ENCODE assay signal across 24 cellular contexts in the genomic region with DNA sequence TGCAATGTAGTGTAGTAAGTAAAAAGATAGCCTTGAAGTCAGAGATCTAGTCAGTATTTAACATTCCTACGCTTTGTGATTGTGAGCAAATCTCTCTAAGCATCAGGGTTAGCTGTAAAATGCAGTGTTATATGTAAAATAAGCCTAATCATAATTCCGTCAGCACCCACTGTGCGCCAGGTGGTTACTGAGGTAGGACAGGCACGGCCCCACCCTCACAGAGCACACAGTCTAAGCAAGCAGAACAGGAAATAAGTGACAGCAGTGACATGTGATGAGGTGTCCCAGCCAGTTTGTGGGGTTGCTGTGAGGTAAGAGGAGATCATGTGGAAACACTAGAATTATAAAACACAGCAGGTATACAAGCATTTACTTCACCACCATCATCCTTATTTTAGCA.
"Had no signal": no experiment of that assay in that cellular context is flagged by ENCODE, and none has a peak within 500 bp of the region (broad histone marks: within the 10 kb centered on the region; RNA-seq: fewer than 3 reads in every experiment).

No MANE protein-coding gene starts in this region.

- FAIRE-seq: TTC549 had no signal

- H3K27ac Mint-ChIP-seq: activated naive CD4-positive, alpha-beta T cell treated with anti-CD3 and anti-CD28 coated beads for 36 hours; activated naive CD8-positive, alpha-beta T cell treated with anti-CD3 and anti-CD28 coated beads, Interleukin-2, amount 10 ng/mL, durations not matched to agents 7 days and 5 days; activated T-helper 2 cell treated with anti-CD3 and anti-CD28 coated beads, Interferon-gamma antibody, Interleukin-2, Interleukin-4, amounts not matched to agents 10 μg/mL and 5 μg/mL and 100 μg/mL, durations not matched to agents 14 hours and 24 hours and 36 hours; memory B cell; naive B cell; stimulated activated memory B cell treated with anti-CD40 and anti-IgM and Interleukin-4, amounts not matched to agents 10 μg/mL and 1 μg/mL and 100 μg/mL, for 72 hours; T-cell; T-helper 2 cell treated with Interferon-gamma antibody and Interleukin-4, amounts not matched to agents 5 μg/mL and 100 μg/mL, for 36 hours had no signal

- H3K36me3 ChIP-seq: heart left ventricle, right lobe of liver, upper lobe of left lung, WERI-Rb-1 had no signal

- H3K27me3 Mint-ChIP-seq: stimulated activated memory B cell treated with anti-CD40 and anti-IgM and Interleukin-4, amounts not matched to agents 10 μg/mL and 1 μg/mL and 100 μg/mL, for 72 hours had no signal

- H3K4me3 Mint-ChIP-seq: activated naive CD4-positive, alpha-beta T cell treated with anti-CD3 and anti-CD28 coated beads for 36 hours; activated naive CD8-positive, alpha-beta T cell treated with anti-CD3 and anti-CD28 coated beads, Interleukin-2, amount 10 ng/mL, durations not matched to agents 7 days and 5 days; activated T-cell treated with anti-CD3 and anti-CD28 coated beads, Interleukin-2, amount 50 U/mL, for 4 hours; memory B cell; naive B cell; stimulated activated memory B cell treated with anti-CD40 and anti-IgM and Interleukin-4, amounts not matched to agents 10 μg/mL and 1 μg/mL and 100 μg/mL, for 72 hours; T-cell; T-helper 2 cell treated with Interferon-gamma antibody and Interleukin-4, amounts not matched to agents 5 μg/mL and 100 μg/mL, for 36 hours had no signal

- H3K4me1 ChIP-seq: heart left ventricle, upper lobe of left lung had no signal

- DNase-seq: activated CD4-positive, alpha-beta T cell treated with anti-CD3 and anti-CD28 coated beads for 1 hour; activated CD8-positive, alpha-beta memory T cell treated with anti-CD3 and anti-CD28 coated beads for 24 hours; activated CD8-positive, alpha-beta memory T cell treated with anti-CD3 and anti-CD28 coated beads, Interleukin-2, amount 50 U/mL, for 48 hours; activated naive CD4-positive, alpha-beta T cell treated with anti-CD3 and anti-CD28 coated beads for 36 hours; activated naive CD8-positive, alpha-beta T cell treated with anti-CD3 and anti-CD28 coated beads, Interleukin-2, amount 10 ng/mL, durations not matched to agents 7 days and 5 days; activated T-cell treated with anti-CD3 and anti-CD28 coated beads, Interleukin-2, amount 50 U/mL, for 4 hours; amniotic stem cell; effector CD4-positive, alpha-beta T cell; heart left ventricle; islet precursor cell; left cardiac atrium; naive B cell; nucleus accumbens; right lobe of liver; stimulated activated CD4-positive, alpha-beta T cell treated with anti-CD3 and anti-CD28 coated beads, Interleukin-2, amount 100 ng/mL, for 24 hours; T-cell; WERI-Rb-1 had no signal

- H3K27ac ChIP-seq: heart left ventricle, right lobe of liver, upper lobe of left lung had no signal

- H3K27me3 ChIP-seq: right lobe of liver, upper lobe of left lung had no signal

- ATAC-seq: activated T-cell treated with anti-CD3 and anti-CD28 coated beads, Interleukin-2, amount 50 U/mL, for 4 hours; heart left ventricle; left cardiac atrium; stimulated activated memory B cell treated with anti-CD40 and anti-IgM and Interleukin-4, amounts not matched to agents 10 μg/mL and 1 μg/mL and 100 μg/mL, for 72 hours had no signal

- H3K9me3 ChIP-seq: heart left ventricle, right lobe of liver, upper lobe of left lung had no signal

- H3K9me3 Mint-ChIP-seq: activated naive CD4-positive, alpha-beta T cell treated with anti-CD3 and anti-CD28 coated beads for 36 hours; activated naive CD8-positive, alpha-beta T cell treated with anti-CD3 and anti-CD28 coated beads, Interleukin-2, amount 10 ng/mL, durations not matched to agents 7 days and 5 days; activated T-cell treated with anti-CD3 and anti-CD28 coated beads, Interleukin-2, amount 50 U/mL, for 4 hours; activated T-helper 2 cell treated with anti-CD3 and anti-CD28 coated beads, Interferon-gamma antibody, Interleukin-2, Interleukin-4, amounts not matched to agents 10 μg/mL and 5 μg/mL and 100 μg/mL, durations not matched to agents 14 hours and 24 hours and 36 hours; stimulated activated memory B cell treated with anti-CD40 and anti-IgM and Interleukin-4, amounts not matched to agents 10 μg/mL and 1 μg/mL and 100 μg/mL, for 72 hours; T-cell; T-helper 2 cell treated with Interferon-gamma antibody and Interleukin-4, amounts not matched to agents 5 μg/mL and 100 μg/mL, for 36 hours had no signal

- H3K4me1 Mint-ChIP-seq: memory B cell; naive B cell; stimulated activated memory B cell treated with anti-CD40 and anti-IgM and Interleukin-4, amounts not matched to agents 10 μg/mL and 1 μg/mL and 100 μg/mL, for 72 hours had no signal

- H3K36me3 Mint-ChIP-seq: activated naive CD8-positive, alpha-beta T cell treated with anti-CD3 and anti-CD28 coated beads, Interleukin-2, amount 10 ng/mL, durations not matched to agents 7 days and 5 days; memory B cell; stimulated activated memory B cell treated with anti-CD40 and anti-IgM and Interleukin-4, amounts not matched to agents 10 μg/mL and 1 μg/mL and 100 μg/mL, for 72 hours; T-cell had no signal

- H3K4me3 ChIP-seq: heart left ventricle, right lobe of liver, skin epidermis, upper lobe of left lung had no signal
